Comparison of ENCODE assay signal across 2 cellular contexts in genomic region chr20:44364780-44365179, GRCh38.
TF ChIP-seq lines count a peak whose summit lies in the region.

No MANE protein-coding gene starts in this region.

TF ChIP-seq in HepG2, 621 proteins besides CTCF, POLR2A, EP300 and RAD21:
- TF ChIP-seq TFE3 (CRISPR knock-in tag; IDR thresholded peaks at IDR 0.05): no peak
- TF ChIP-seq RBM22 (optimal IDR thresholded peaks at IDR 0.05; ENCODE audit: low read length): peak; percentile 63
- 0 out of 2 replicates have a peak, but pooled peaks have one; percentile 16 for TF ChIP-seq KMT2A (CRISPR knock-in tag; IDR thresholded peaks at IDR 0.05)

TF ChIP-seq in K562, 482 proteins besides CTCF, POLR2A, EP300 and RAD21:
- TF ChIP-seq ZBTB2 (IDR thresholded peaks at IDR 0.05): no peak
- no peak for TF ChIP-seq POLR2G (IDR thresholded peaks at IDR 0.05; ENCODE audit: low read depth, low read length)
- no peak for TF ChIP-seq PATZ1 (CRISPR knock-in tag; IDR thresholded peaks at IDR 0.05; ENCODE audit: borderline replicate concordance)
- peak; percentile 57 for TF ChIP-seq USF2 (CRISPR knock-in tag; IDR thresholded peaks at IDR 0.05)
- TF ChIP-seq NFXL1 (CRISPR knock-in tag; IDR thresholded peaks at IDR 0.05): no peak
- TF ChIP-seq RBM15 (IDR thresholded peaks at IDR 0.05; ENCODE audit: insufficient read depth, low read length): no peak
- TF ChIP-seq ERF (CRISPR knock-in tag; IDR thresholded peaks at IDR 0.05): no peak
- no peak for TF ChIP-seq ZNF140 (CRISPR knock-in tag; IDR thresholded peaks at IDR 0.05)
- no peak for TF ChIP-seq BACH1 (tag; IDR thresholded peaks at IDR 0.05)
- TF ChIP-seq CHD4 (IDR thresholded peaks at IDR 0.05; ENCODE audit: insufficient read depth, insufficient replicate concordance, low read depth, low read length, poor library complexity, severe bottlenecking): no peak
- TF ChIP-seq PPARD (CRISPR knock-in tag; IDR thresholded peaks at IDR 0.05): no peak
- TF ChIP-seq CTCFL (IDR thresholded peaks at IDR 0.05; ENCODE audit: borderline replicate concordance, insufficient read depth, low read depth, low read length, poor library complexity, severe bottlenecking): no peak
- no peak for TF ChIP-seq ZBTB12 (CRISPR knock-in tag; IDR thresholded peaks at IDR 0.05)
- no peak for TF ChIP-seq ZNF778 (CRISPR knock-in tag; IDR thresholded peaks at IDR 0.05)
- TF ChIP-seq ZNF384 (IDR thresholded peaks at IDR 0.05; ENCODE audit: low read depth, low read length): no peak
- peak; percentile 43; the same call in 1 of the 2 replicates for TF ChIP-seq USF1 (CRISPR knock-in tag; IDR thresholded peaks at IDR 0.05)
